17 cellular contexts compared by ENCODE assay signal in genomic region chr14:103128631-103129300, GRCh38. TPM values are rescaled to one million over a fixed set of nuclear protein-coding genes. Genes with fewer than 3 reads are reported as not detected.
DNase-seq lines count a peak whose midpoint lies in the region; ATAC-seq and TF ChIP-seq lines count a peak whose summit lies in the region.
"Had no signal": no experiment of that assay in that cellular context is flagged by ENCODE, and none has a peak within 500 bp of the region (broad histone marks: within the 10 kb centered on the region; RNA-seq: fewer than 3 reads in every experiment).

No MANE protein-coding gene starts in this region.

- peak overlapping the region in 3 of 5 experiments; percentile 40 to 76 (median 40) for H3K27ac Mint-ChIP-seq in brain
- H3K27ac Mint-ChIP-seq in mesothelial cell of epicardium = peak overlapping the region; percentile 3
- H3K27ac Mint-ChIP-seq in nephron progenitor cell = no peak overlapping the region
- H3K27ac Mint-ChIP-seq: activated naive CD8-positive, alpha-beta T cell; T-helper 1 cell treated with Interleukin-12 subunit alpha and Interleukin-12 subunit beta and Interleukin-4 antibody, amounts not matched to agents 30 μg/mL and 1 μg/mL, for 36 hours had no signal

- no peaks in the 10 kb centered on the region for H3K36me3 Mint-ChIP-seq in brain
- H3K36me3 Mint-ChIP-seq in mesothelial cell of epicardium = peaks cover 6% of the 10 kb centered on the region
- H3K36me3 Mint-ChIP-seq in nephron progenitor cell (ENCODE audit: low read depth) = peaks cover 3% of the 10 kb centered on the region
- H3K36me3 Mint-ChIP-seq: activated naive CD8-positive, alpha-beta T cell had no signal

- H3K4me1 ChIP-seq in right cardiac atrium (ENCODE audit: control insufficient read depth, insufficient read depth, low read length) (peaks cover 2% of the 10 kb centered on the region), right atrium auricular region (peaks cover 0 to 69% of the 10 kb centered on the region in 2 donors), urinary bladder (ENCODE audit: insufficient read depth) (peaks cover 3% of the 10 kb centered on the region)

- H3K4me3 Mint-ChIP-seq in brain (peak overlapping the region in 2 of 5 experiments; percentile 32 to 56), mesothelial cell of epicardium (peak overlapping the region; percentile 14), nephron progenitor cell (no peak overlapping the region)
- H3K4me3 Mint-ChIP-seq: activated naive CD8-positive, alpha-beta T cell; T-helper 1 cell treated with Interleukin-12 subunit alpha and Interleukin-12 subunit beta and Interleukin-4 antibody, amounts not matched to agents 30 μg/mL and 1 μg/mL, for 36 hours had no signal

- DNase-seq in right cardiac atrium (peak; percentile 38 to 70 (median 58)), right atrium auricular region (ENCODE audit: low spot score) (no peak), mesothelial cell of epicardium (ENCODE audit: low spot score in 2 of 2, unreplicated experiment in 2 of 2) (no peak), nephron progenitor cell (no peak)
- DNase-seq in activated effector memory CD4-positive, alpha-beta T cell treated with anti-CD3 and anti-CD28 coated beads, Interleukin-2, amount 50 U/mL, for 16 hours = no peak
- DNase-seq: activated CD4-positive, alpha-beta T cell treated with anti-CD3 and anti-CD28 coated beads, Interleukin-2, amount 50 U/mL, for 48 hours; NCI-H1694 treated with DMSO at 0.1 percent for 48 hours had no signal

- H3K27me3 ChIP-seq in right cardiac atrium (ENCODE audit: control insufficient read depth, insufficient read depth) (no peaks in the 10 kb centered on the region), right atrium auricular region (no peaks in the 10 kb centered on the region)

- 80% methylated on average over 13 of the region's 13 CpGs for WGBS in right cardiac atrium
- WGBS in urinary bladder = 73% methylated on average over 13 of the region's 13 CpGs

- no peak for TF ChIP-seq CTCF in right atrium auricular region (IDR thresholded peaks at IDR 0.05)
- TF ChIP-seq CTCF in brain (conservative IDR thresholded peaks at IDR 0.05) = no peak
- no peak for TF ChIP-seq CTCF in mesothelial cell of epicardium (IDR thresholded peaks at IDR 0.05; ENCODE audit: unreplicated experiment)
- TF ChIP-seq CTCF in nephron progenitor cell (IDR thresholded peaks at IDR 0.05) = no peak

- H3K27ac ChIP-seq in right cardiac atrium (ENCODE audit: low read length) = no peak overlapping the region
- no peak overlapping the region for H3K27ac ChIP-seq in right atrium auricular region
- peak overlapping the region; percentile 24 for H3K27ac ChIP-seq in urinary bladder (ENCODE audit: low read depth)
- H3K27ac ChIP-seq: colonic mucosa, left lung, thoracic aorta had no signal

- H3K9me3 Mint-ChIP-seq in brain (peaks cover 0 to 7% (median 0%) of the 10 kb centered on the region in 5 experiments), mesothelial cell of epicardium (no peaks in the 10 kb centered on the region), nephron progenitor cell (no peaks in the 10 kb centered on the region)
- H3K9me3 Mint-ChIP-seq: T-helper 1 cell treated with Interleukin-12 subunit alpha and Interleukin-12 subunit beta and Interleukin-4 antibody, amounts not matched to agents 30 μg/mL and 1 μg/mL, for 36 hours had no signal

- H3K4me1 Mint-ChIP-seq in brain (peaks cover 35% of the 10 kb centered on the region), mesothelial cell of epicardium (peaks cover 64% of the 10 kb centered on the region), nephron progenitor cell (peaks cover 43% of the 10 kb centered on the region)

- ATAC-seq in right cardiac atrium = no peak
- no peak for ATAC-seq in HG02885 (IDR thresholded peaks at IDR 0.05; ENCODE audit: poor library complexity, unreplicated experiment)
- ATAC-seq: left lung had no signal

- H3K9me3 ChIP-seq in right cardiac atrium (ENCODE audit: control insufficient read depth, low read length) (no peaks in the 10 kb centered on the region), right atrium auricular region (no peaks in the 10 kb centered on the region)
- H3K9me3 ChIP-seq: colonic mucosa, left lung, thoracic aorta had no signal

- intact Hi-C loops in right cardiac atrium (cut with DNase I) = loop anchor here in 1 of 4 donors (10.0 kb wide), 1 partner anchor 56 kb away; no protein-coding TSS in a partner anchor

- H3K27me3 Mint-ChIP-seq in brain (peaks cover 15% of the 10 kb centered on the region), mesothelial cell of epicardium (ENCODE audit: low read depth) (peaks cover 18% of the 10 kb centered on the region), nephron progenitor cell (ENCODE audit: low read depth, poor library complexity) (peaks cover 54% of the 10 kb centered on the region)

- no peak overlapping the region for H3K4me3 ChIP-seq in right cardiac atrium (ENCODE audit: low read length)
- H3K4me3 ChIP-seq in right atrium auricular region = no peak overlapping the region
- no peak overlapping the region for H3K4me3 ChIP-seq in urinary bladder (ENCODE audit: low read depth, low read length)
- H3K4me3 ChIP-seq: colonic mucosa, left lung, thoracic aorta had no signal

- peaks cover 19% of the 10 kb centered on the region for H3K36me3 ChIP-seq in right atrium auricular region
- H3K36me3 ChIP-seq in urinary bladder (ENCODE audit: insufficient read depth) = no peaks in the 10 kb centered on the region
- H3K36me3 ChIP-seq: colonic mucosa, thoracic aorta had no signal

RNA-seq across cellular contexts. Expression of gene TNFAIP2, which starts 5.5 kb away (rescaled TPM):
- total RNA-seq in right cardiac atrium (10 to 100 TPM; 41.5 to 51.3 (median 49.4) TPM), right atrium auricular region (10 to 100 TPM; 24.5 to 32.2 TPM), mesothelial cell of epicardium (101 to 119 TPM (median 108 TPM) in 3 replicates), urinary bladder (45.7 TPM)
- polyA plus RNA-seq in right cardiac atrium (46.7 TPM), brain (ENCODE audit: insufficient read depth, low read depth, low replicate concordance) (19.6 TPM), urinary bladder (169 TPM)

RNA-seq across cellular contexts. Expression of gene EXOC3L4, which starts 34.2 kb away (rescaled TPM):
- total RNA-seq in right cardiac atrium (1 to 10 TPM in 3 of 4 donors, under 1 TPM in 1; 0.63 to 2.5 (median 1.1) TPM), right atrium auricular region (under 1 TPM in 1 of 2 donors, not detected in 1; 0.37 TPM), mesothelial cell of epicardium (0.18 TPM in 1 of 3 replicates, not detected in the others), urinary bladder (0.79 TPM)
- polyA plus RNA-seq in right cardiac atrium (1.4 TPM), brain (ENCODE audit: insufficient read depth, low read depth, low replicate concordance) (not detected), urinary bladder (3.2 TPM)
- total RNA-seq: pulmonary artery endothelial cell, thoracic aorta had no signal
- polyA plus RNA-seq: AG04450 had no signal

RNA-seq across cellular contexts. Expression of gene LBHD2, which starts 44.8 kb away (rescaled TPM):
- not detected for total RNA-seq in right cardiac atrium
- not detected for polyA plus RNA-seq in right cardiac atrium
- total RNA-seq in right atrium auricular region = not detected
- polyA plus RNA-seq in brain (ENCODE audit: insufficient read depth, low read depth, low replicate concordance) = not detected
- total RNA-seq in mesothelial cell of epicardium = not detected in 3 replicates
- total RNA-seq in urinary bladder = not detected
- not detected for polyA plus RNA-seq in urinary bladder
- total RNA-seq: colonic mucosa, left lung, pulmonary artery endothelial cell, thoracic aorta had no signal
- polyA plus RNA-seq: AG04450 had no signal

Comparison
In these comparisons a context has a peak if more than half of its experiments do, and no peak if none do; other contexts are left out.
1. DNase-seq: peak in right cardiac atrium (3 of 3); none in right atrium auricular region (single experiment), mesothelial cell of epicardium (0 of 2), nephron progenitor cell (single experiment) and activated effector memory CD4-positive, alpha-beta T cell treated with anti-CD3 and anti-CD28 coated beads, Interleukin-2, amount 50 U/mL, for 16 hours (single experiment).